9 cellular contexts compared by ENCODE assay signal in genomic region chr11:47886096-47886495, GRCh38. TPM values are rescaled to one million over a fixed set of nuclear protein-coding genes. Genes with fewer than 3 reads are reported as not detected.
DNase-seq lines count a peak whose midpoint lies in the region; ATAC-seq and TF ChIP-seq lines count a peak whose summit lies in the region.
"Had no signal": no experiment of that assay in that cellular context is flagged by ENCODE, and none has a peak within 500 bp of the region (broad histone marks: within the 10 kb centered on the region; RNA-seq: fewer than 3 reads in every experiment).

No MANE protein-coding gene starts in this region.

- peak; percentile 64 for ATAC-seq in DND-41 (ENCODE audit: insufficient read depth, low read depth)
- ATAC-seq in Panc1, result no peak
- ATAC-seq in omental fat pad (ENCODE audit: low FRiP score), result peak; percentile 82

- H3K4me3 Mint-ChIP-seq in endothelial cell (ENCODE audit: unreplicated experiment), result no peak overlapping the region
- H3K4me3 Mint-ChIP-seq: brain had no signal

- intact Hi-C loops in Panc1 (cut with micrococcal nuclease; ENCODE audit: unreplicated experiment), result no loop called here

- TF ChIP-seq CTCF in DND-41 (IDR thresholded peaks at IDR 0.05; ENCODE audit: borderline replicate concordance, extremely low read depth, low read length, poor library complexity, severe bottlenecking) (no peak), Panc1 (IDR thresholded peaks at IDR 0.05) (no peak), omental fat pad (IDR thresholded peaks at IDR 0.05) (no peak), endothelial cell (IDR thresholded peaks at IDR 0.05; ENCODE audit: unreplicated experiment) (no peak), BE2C (IDR thresholded peaks at IDR 0.05; ENCODE audit: low read depth, low read length) (no peak)

- DNase-seq in DND-41 (peak; percentile 54), Panc1 (ENCODE audit: low read depth, low spot score) (no peak), dedifferentiated amniotic fluid mesenchymal stem cell (ENCODE audit: extremely low spot score) (peak; percentile 53), omental fat pad (ENCODE audit: low spot score) (no peak), putamen (ENCODE audit: low spot score) (no peak), endothelial cell (ENCODE audit: low spot score) (no peak), BE2C (no peak), SW480 (ENCODE audit: low spot score) (no peak)

- CTCF ChIA-PET in Panc1 (lab: Charles Lee), result no interaction called here

- H3K4me1 ChIP-seq in DND-41 (ENCODE audit: insufficient read depth, low read length), result peaks cover 9% of the 10 kb centered on the region
- H3K4me1 ChIP-seq in Panc1 (ENCODE audit: control insufficient read depth, insufficient read depth, low read length), result 0 out of 2 replicates have a peak, but pooled peaks cover 4% of the 10 kb centered on the region
- no peaks in the 10 kb centered on the region for H3K4me1 ChIP-seq in BE2C

- H3K27me3 Mint-ChIP-seq in endothelial cell (ENCODE audit: unreplicated experiment), result no peaks in the 10 kb centered on the region

- no peak overlapping the region for H3K4me2 ChIP-seq in DND-41 (ENCODE audit: insufficient read depth, low read length)

- no peaks in the 10 kb centered on the region for H3K36me3 Mint-ChIP-seq in endothelial cell (ENCODE audit: low read depth, unreplicated experiment)
- H3K36me3 Mint-ChIP-seq: brain had no signal

- no peaks in the 10 kb centered on the region for H3K9me3 Mint-ChIP-seq in endothelial cell (ENCODE audit: unreplicated experiment)

- H3K4me3 ChIP-seq in DND-41 (ENCODE audit: low read depth in 1 of 2, low read length in 2 of 2) (no peak overlapping the region), Panc1 (ENCODE audit: low read depth in 2 of 2, low read length in 2 of 2) (no peak overlapping the region), BE2C (ENCODE audit: low read depth, low read length) (no peak overlapping the region)

- no peaks in the 10 kb centered on the region for H3K79me2 ChIP-seq in DND-41 (ENCODE audit: insufficient read depth, low read length)

- no peak overlapping the region; the same call in 1 of the 2 replicates for H2AFZ ChIP-seq in DND-41 (ENCODE audit: low read depth, low read length)

- no peaks in the 10 kb centered on the region for H4K20me1 ChIP-seq in DND-41 (ENCODE audit: insufficient read depth, low read length)

- H3K27me3 ChIP-seq in DND-41 (ENCODE audit: insufficient read depth, low read length, poor library complexity) (no peaks in the 10 kb centered on the region), Panc1 (ENCODE audit: control insufficient read depth, insufficient read depth, low read length) (no peaks in the 10 kb centered on the region), BE2C (no peaks in the 10 kb centered on the region)

- H3K27ac Mint-ChIP-seq in endothelial cell (ENCODE audit: unreplicated experiment), result no peak overlapping the region

- no peaks in the 10 kb centered on the region for H3K36me3 ChIP-seq in DND-41 (ENCODE audit: insufficient read depth, low read length)
- H3K36me3 ChIP-seq in Panc1 (ENCODE audit: control insufficient read depth, insufficient read depth, low read length), result no peaks in the 10 kb centered on the region
- no peaks in the 10 kb centered on the region for H3K36me3 ChIP-seq in BE2C

- POLR2A ChIA-PET in Panc1 (lab: Charles Lee), result no interaction called here

- in situ Hi-C loops in Panc1 (cut with HindIII; ENCODE audit: low pct_unique_long_range_greater_than_20kb, low sequenced_read_pairs), result no loop called here

- H3K9me3 ChIP-seq in DND-41 (ENCODE audit: insufficient read depth, low read length, severe bottlenecking) (no peaks in the 10 kb centered on the region), Panc1 (ENCODE audit: control insufficient read depth, insufficient read depth, low read depth, low read length) (no peaks in the 10 kb centered on the region), BE2C (no peaks in the 10 kb centered on the region)

- no peak overlapping the region for H3K9ac ChIP-seq in DND-41 (ENCODE audit: low read depth, low read length)

- H3K27ac ChIP-seq in DND-41 (ENCODE audit: low read length), result no peak overlapping the region
- H3K27ac ChIP-seq in Panc1 (ENCODE audit: low read length), result peak overlapping the region; percentile 45; the same call in 1 of the 2 replicates

- no TSS peak for BruUV-seq in Panc1 (replicated peaks; lab: Mats Ljungman, UMichigan)

- H3K4me1 Mint-ChIP-seq in endothelial cell (ENCODE audit: unreplicated experiment), result peaks cover 10% of the 10 kb centered on the region
- H3K4me1 Mint-ChIP-seq: brain had no signal

RNA-seq across cellular contexts. Expression of gene NUP160, which starts 37.9 kb away (rescaled TPM):
- total RNA-seq in Panc1 (2021; ENCODE audit: unreplicated experiment) (46.3 TPM), omental fat pad (10 to 100 TPM; 21.8 to 40.2 (median 30.7) TPM), endothelial cell (ENCODE audit: unreplicated experiment) (30.2 TPM)
- polyA plus RNA-seq in Panc1 (2012; ENCODE audit: insufficient read length), result 30.6 TPM
- 36.7 TPM for polyA plus RNA-seq in BE2C (2012; ENCODE audit: insufficient read depth, insufficient read length, low read depth)

Comparison
In these comparisons a context has a peak if more than half of its experiments do, and no peak if none do; other contexts are left out.
1. DNase-seq: peak in DND-41 (single experiment) and dedifferentiated amniotic fluid mesenchymal stem cell (single experiment); none in Panc1 (single experiment), omental fat pad (single experiment), putamen (single experiment), endothelial cell (single experiment), BE2C (single experiment) and SW480 (single experiment).